ENCODE assay signal across 1 cellular context in genomic region chr10:32346551-32347362, GRCh38.
TF ChIP-seq lines count a peak whose summit lies in the region.

EPC1 (minus strand) TSS chr10:32347158; CDS start chr10:32346915, 243 bp downstream.

TF ChIP-seq in K562, 482 proteins besides CTCF, POLR2A, EP300 and RAD21 (continued from another document and continues in another):
- TF ChIP-seq ZNF592 (IDR thresholded peaks at IDR 0.05): peak; percentile 62; the same call in 1 of the 2 replicates
- TF ChIP-seq DEAF1 (CRISPR knock-in tag; IDR thresholded peaks at IDR 0.05): no peak
- peak; percentile 41 for TF ChIP-seq KLF1 (tag; IDR thresholded peaks at IDR 0.05)
- TF ChIP-seq TAL1 (IDR thresholded peaks at IDR 0.05): no peak
- TF ChIP-seq ZNF143 (CRISPR knock-in tag; IDR thresholded peaks at IDR 0.05): peak; percentile 68
- TF ChIP-seq ARID2 (IDR thresholded peaks at IDR 0.05): no peak
- peak; percentile 78; the same call in 1 of the 2 replicates for TF ChIP-seq FOXJ2 (tag; IDR thresholded peaks at IDR 0.05)
- 0 out of 2 replicates have a peak, but pooled peaks have one; percentile 39 for TF ChIP-seq FOXP1 (CRISPR knock-in tag; IDR thresholded peaks at IDR 0.05)
- peak; percentile 65; the same call in 1 of the 2 replicates for TF ChIP-seq ZBTB9 (CRISPR knock-in tag; IDR thresholded peaks at IDR 0.05)
- TF ChIP-seq KHSRP (IDR thresholded peaks at IDR 0.05): no peak
- no peak for TF ChIP-seq POLR3G (IDR thresholded peaks at IDR 0.05; ENCODE audit: extremely low read depth, insufficient read length, insufficient replicate concordance)
- peak; percentile 100 for TF ChIP-seq NFRKB (IDR thresholded peaks at IDR 0.05; ENCODE audit: low read depth)
- 0 out of 2 replicates have a peak, but pooled peaks have one; percentile 32 for TF ChIP-seq HDAC8 (tag; IDR thresholded peaks at IDR 0.05)
- peak; percentile 83 for TF ChIP-seq U2AF1 (optimal IDR thresholded peaks at IDR 0.05; ENCODE audit: low read depth, low read length)
- peak; percentile 18; the same call in 1 of the 2 replicates for TF ChIP-seq ZNF263 (CRISPR knock-in tag; IDR thresholded peaks at IDR 0.05; ENCODE audit: borderline replicate concordance)
- TF ChIP-seq MAZ (CRISPR knock-in tag; conservative IDR thresholded peaks at IDR 0.05 in 1 of 2, IDR thresholded peaks at IDR 0.05 in 1 of 2): peak; percentile 78 to 81; a peak in 3 of 4 replicates
- TF ChIP-seq BCOR (IDR thresholded peaks at IDR 0.05): no peak
- TF ChIP-seq HNRNPL (IDR thresholded peaks at IDR 0.05; ENCODE audit: low read depth, low read length): peak; percentile 31; the same call in 1 of the 2 replicates
- no peak for TF ChIP-seq EZH2 (IDR thresholded peaks at IDR 0.05; ENCODE audit: borderline replicate concordance, low read depth, low read length)
- TF ChIP-seq SPI1 (IDR thresholded peaks at IDR 0.05; ENCODE audit: borderline replicate concordance, low read depth, low read length): no peak
- 0 out of 4 replicates have a peak, but pooled peaks of 1 of the 2 experiments have one; percentile 62 for TF ChIP-seq ZMIZ1 (IDR thresholded peaks at IDR 0.05; ENCODE audit: low read depth in 2 of 2, low read length in 2 of 2)
- no peak for TF ChIP-seq TSHZ1 (CRISPR knock-in tag; IDR thresholded peaks at IDR 0.05)
- no peak for TF ChIP-seq ZNF408 (CRISPR knock-in tag; IDR thresholded peaks at IDR 0.05; ENCODE audit: low read depth)
- TF ChIP-seq ZBTB49 (CRISPR knock-in tag; IDR thresholded peaks at IDR 0.05; ENCODE audit: borderline replicate concordance): no peak
- no peak for TF ChIP-seq RFX5 (IDR thresholded peaks at IDR 0.05; ENCODE audit: low read depth, low read length)
- peak; percentile 85 for TF ChIP-seq POLR2AphosphoS5 (IDR thresholded peaks at IDR 0.05; ENCODE audit: control insufficient read depth, insufficient read depth, low read depth, low read length)
- peak; percentile 65 for TF ChIP-seq PHF20 (IDR thresholded peaks at IDR 0.05; ENCODE audit: partially characterized antibody)
- TF ChIP-seq CHCHD3 (CRISPR knock-in tag; IDR thresholded peaks at IDR 0.05): peak; percentile 2; the same call in 1 of the 2 replicates
- peak; percentile 95 for TF ChIP-seq PHF8 (IDR thresholded peaks at IDR 0.05; ENCODE audit: borderline replicate concordance, low read length)
- peak; percentile 28; the same call in 1 of the 2 replicates for TF ChIP-seq CAMTA2 (CRISPR knock-in tag; conservative IDR thresholded peaks at IDR 0.05)
- peak; percentile 79 for TF ChIP-seq ZNF584 (CRISPR knock-in tag; IDR thresholded peaks at IDR 0.05; ENCODE audit: low read depth)
- peak; percentile 92 for TF ChIP-seq PREB (CRISPR knock-in tag; IDR thresholded peaks at IDR 0.05)
- TF ChIP-seq RBFOX2 (IDR thresholded peaks at IDR 0.05; ENCODE audit: low read depth, low read length): peak; percentile 90
